In genomic region chr10:69842020-69842419, GRCh38 we compare ENCODE assay signal across 25 cellular contexts. TPM values are rescaled to one million over a fixed set of nuclear protein-coding genes. Genes with fewer than 3 reads are reported as not detected.
A peak's percentile ranks its signal among the peaks of the same experiment; 100 is the strongest.
DNase-seq lines count a peak whose midpoint lies in the region; ATAC-seq, FAIRE-seq and TF ChIP-seq lines count a peak whose summit lies in the region.
"Had no signal": no experiment of that assay in that cellular context is flagged by ENCODE, and none has a peak within 500 bp of the region (broad histone marks: within the 10 kb centered on the region; RNA-seq: fewer than 3 reads in every experiment).

No MANE protein-coding gene starts in this region.

- in situ Hi-C loops in GM12878 (cut with MboI), result no loop called here

- no peak for TF ChIP-seq EP300 in GM12878 (IDR thresholded peaks at IDR 0.05; ENCODE audit: borderline replicate concordance in 1 of 2, control insufficient read depth in 1 of 2, low read depth in 2 of 2, low read length in 2 of 2)

- H3K27me3 Mint-ChIP-seq in activated T-cell treated with anti-CD3 and anti-CD28 coated beads, Interleukin-2, amount 50 U/mL, for 24 hours, result peaks cover 34% of the 10 kb centered on the region
- peaks cover 20% of the 10 kb centered on the region for H3K27me3 Mint-ChIP-seq in stimulated activated naive CD8-positive, alpha-beta T cell treated with anti-CD3 and anti-CD28 coated beads, Interleukin-15, amount 100 ng/mL, for 72 hours
- H3K27me3 Mint-ChIP-seq in stimulated activated naive B cell treated with anti-CD40 and anti-IgM and Interleukin-4, amounts not matched to agents 10 μg/mL and 1 μg/mL and 100 μg/mL, for 72 hours, result peaks cover 17 to 37% of the 10 kb centered on the region in 2 donors

- H3K4me3 ChIP-seq in GM12878 (no peak overlapping the region), smooth muscle cell (no peak overlapping the region)
- H3K4me3 ChIP-seq: BLaER1 treated with 17β-estradiol and CSF1 and Interleukin-3, amounts not matched to agents 10 nM and 100 nM; GM23248 had no signal

- DNase-seq in activated T-cell treated with anti-CD3 and anti-CD28 coated beads, Interleukin-2, amount 50 U/mL, for 24 hours, result no peak
- DNase-seq in activated T-cell treated with anti-CD3 and anti-CD28 coated beads for 4 hours, result no peak
- no peak for DNase-seq in stimulated activated naive CD8-positive, alpha-beta T cell treated with anti-CD3 and anti-CD28 coated beads, Interleukin-15, amount 100 ng/mL, for 72 hours
- DNase-seq in stimulated activated naive CD8-positive, alpha-beta T cell treated with anti-CD3 and anti-CD28 coated beads, Interleukin-15, Interleukin-2, amounts not matched to agents 100 U/mL and 50 U/mL, for 24 hours, result no peak
- no peak for DNase-seq in GM12878 (ENCODE audit: low read depth, low spot score)
- DNase-seq in stimulated activated naive B cell treated with anti-CD40 and anti-IgM and Interleukin-4, amounts not matched to agents 10 μg/mL and 1 μg/mL and 100 μg/mL, for 72 hours, result peak; percentile 15
- no peak for DNase-seq in smooth muscle cell (lab: John Stamatoyannopoulos, UW; ENCODE audit: unreplicated experiment)
- no peak for DNase-seq in SIG-M5 (lab: John Stamatoyannopoulos, UW)
- DNase-seq: Calu3; CD8-positive, alpha-beta T cell; GF-D8; GM23248; HCEC 1CT; KBM-7; NCI-H1105 treated with DMSO at 0.1 percent for 48 hours; NCI-H1694; NCI-H2081 treated with DMSO at 0.1 percent for 48 hours; NCI-H510A; NCI-H748 treated with DMSO at 0.1 percent for 48 hours; NK-92 treated with Interleukin-12 subunit alpha and Interleukin-12 subunit beta, amount 100 ng/mL, for 24 hours; OCI-M1; Right ventricle myocardium superior had no signal

- no peak for TF ChIP-seq POLR2A in GM12878 (IDR thresholded peaks at IDR 0.05; ENCODE audit: low read depth, low read length)

- POLR2A ChIA-PET in GM12878 (lab: Charles Lee), result no interaction called here

- no peak for FAIRE-seq in GM12878 (lab: Jason Lieb, UNC)
- FAIRE-seq: GM12891, GM19239 had no signal

- peak; percentile 33 for ATAC-seq in stimulated activated naive CD8-positive, alpha-beta T cell treated with anti-CD3 and anti-CD28 coated beads, Interleukin-15, amount 100 ng/mL, for 72 hours
- ATAC-seq in stimulated activated naive CD8-positive, alpha-beta T cell treated with anti-CD3 and anti-CD28 coated beads, Interleukin-15, Interleukin-2, amounts not matched to agents 100 U/mL and 50 U/mL, for 24 hours, result no peak
- ATAC-seq in GM12878, result peak; percentile 48
- ATAC-seq in stimulated activated naive B cell treated with anti-CD40 and anti-IgM and Interleukin-4, amounts not matched to agents 10 μg/mL and 1 μg/mL and 100 μg/mL, for 72 hours (replicated peaks), result peak; percentile 75 to 82
- ATAC-seq: CD8-positive, alpha-beta T cell had no signal

- H3K4me2 ChIP-seq in GM12878 (ENCODE audit: control insufficient read depth, insufficient read depth) (no peak overlapping the region), smooth muscle cell (no peak overlapping the region)

- no peaks in the 10 kb centered on the region for H3K36me3 Mint-ChIP-seq in activated T-cell treated with anti-CD3 and anti-CD28 coated beads, Interleukin-2, amount 50 U/mL, for 24 hours (ENCODE audit: low read depth)
- H3K36me3 Mint-ChIP-seq in stimulated activated naive B cell treated with anti-CD40 and anti-IgM and Interleukin-4, amounts not matched to agents 10 μg/mL and 1 μg/mL and 100 μg/mL, for 72 hours, result peaks cover 0 to 3% of the 10 kb centered on the region in 2 donors
- H3K36me3 Mint-ChIP-seq: CD8-positive, alpha-beta T cell had no signal

- no peak for TF ChIP-seq RAD21 in GM12878 (IDR thresholded peaks at IDR 0.05; ENCODE audit: insufficient read depth, low read depth, low read length)

- RAD21 ChIA-PET in GM12878 (lab: Charles Lee; ENCODE audit: unreplicated experiment), result no interaction called here

- 20% methylated on average over 8 of the region's 8 CpGs for WGBS in GM12878 (ENCODE audit: insufficient coverage, insufficient replicate concordance, low lambda C conversion rate, missing lambda C conversion rate)
- WGBS in smooth muscle cell (ENCODE audit: low lambda C conversion rate), result 77% methylated on average over 8 of the region's 8 CpGs

- H3K79me2 ChIP-seq in GM12878 (ENCODE audit: control insufficient read depth, insufficient read depth, low read length) (no peaks in the 10 kb centered on the region), smooth muscle cell (ENCODE audit: low read depth) (no peaks in the 10 kb centered on the region)

- H3K4me1 ChIP-seq in GM12878 (ENCODE audit: control insufficient read depth, insufficient read depth, low read length) (no peaks in the 10 kb centered on the region), smooth muscle cell (ENCODE audit: low read depth) (peaks cover 17% of the 10 kb centered on the region)

- H3K27ac Mint-ChIP-seq in activated T-cell treated with anti-CD3 and anti-CD28 coated beads, Interleukin-2, amount 50 U/mL, for 24 hours, result peak overlapping the region; percentile 32
- H3K27ac Mint-ChIP-seq in stimulated activated naive CD8-positive, alpha-beta T cell treated with anti-CD3 and anti-CD28 coated beads, Interleukin-15, amount 100 ng/mL, for 72 hours, result no peak overlapping the region
- H3K27ac Mint-ChIP-seq in stimulated activated naive B cell treated with anti-CD40 and anti-IgM and Interleukin-4, amounts not matched to agents 10 μg/mL and 1 μg/mL and 100 μg/mL, for 72 hours, result no peak overlapping the region
- H3K27ac Mint-ChIP-seq: CD8-positive, alpha-beta T cell had no signal

- H3K36me3 ChIP-seq in GM12878 (ENCODE audit: control insufficient read depth in 2 of 2, insufficient read depth in 2 of 2, low read length in 1 of 2), result no peaks in the 10 kb centered on the region
- no peaks in the 10 kb centered on the region for H3K36me3 ChIP-seq in smooth muscle cell (ENCODE audit: low read depth)
- H3K36me3 ChIP-seq: BLaER1 treated with 17β-estradiol and CSF1 and Interleukin-3, amounts not matched to agents 10 nM and 100 nM had no signal

- peaks cover 5% of the 10 kb centered on the region for H3F3A ChIP-seq in smooth muscle cell (ENCODE audit: low read depth)

- BruUV-seq in GM12878 (replicated peaks; lab: Mats Ljungman, UMichigan), result no TSS peak

- SMC1A ChIA-PET in GM12878 (lab: Charles Lee; ENCODE audit: uncharacterized antibody, unreplicated experiment), result no interaction called here

- H3K27me3 ChIP-seq in GM12878 (replicated peaks in 1 of 2; ENCODE audit: control insufficient read depth in 2 of 2, insufficient read depth in 2 of 2, low read length in 1 of 2), result peaks cover 0 to 8% of the 10 kb centered on the region in 2 experiments; a peak in 3 of 4 replicates
- H3K27me3 ChIP-seq in smooth muscle cell (ENCODE audit: low read depth), result no peaks in the 10 kb centered on the region
- H3K27me3 ChIP-seq: BLaER1 treated with 17β-estradiol and CSF1 and Interleukin-3, amounts not matched to agents 10 nM and 100 nM had no signal

- H3K4me1 Mint-ChIP-seq in activated T-cell treated with anti-CD3 and anti-CD28 coated beads, Interleukin-2, amount 50 U/mL, for 24 hours (ENCODE audit: low read depth), result peaks cover 12% of the 10 kb centered on the region
- peaks cover 5% of the 10 kb centered on the region for H3K4me1 Mint-ChIP-seq in stimulated activated naive CD8-positive, alpha-beta T cell treated with anti-CD3 and anti-CD28 coated beads, Interleukin-15, amount 100 ng/mL, for 72 hours
- H3K4me1 Mint-ChIP-seq in stimulated activated naive B cell treated with anti-CD40 and anti-IgM and Interleukin-4, amounts not matched to agents 10 μg/mL and 1 μg/mL and 100 μg/mL, for 72 hours, result peaks cover 17 to 21% of the 10 kb centered on the region in 2 donors

- H3K27ac ChIP-seq in GM12878 (ENCODE audit: control insufficient read depth, insufficient read depth) (no peak overlapping the region), smooth muscle cell (ENCODE audit: low read depth) (no peak overlapping the region)
- H3K27ac ChIP-seq: BLaER1 treated with 17β-estradiol and CSF1 and Interleukin-3, amounts not matched to agents 10 nM and 100 nM; GM23248 had no signal

- intact Hi-C loops in GM12878 (cut with micrococcal nuclease; ENCODE audit: unreplicated experiment), result no loop called here

- H3K9me3 Mint-ChIP-seq in activated T-cell treated with anti-CD3 and anti-CD28 coated beads, Interleukin-2, amount 50 U/mL, for 24 hours, result no peaks in the 10 kb centered on the region
- peaks cover 0 to 13% of the 10 kb centered on the region in 2 donors for H3K9me3 Mint-ChIP-seq in stimulated activated naive CD8-positive, alpha-beta T cell treated with anti-CD3 and anti-CD28 coated beads, Interleukin-15, amount 100 ng/mL, for 72 hours
- peaks cover 2 to 6% of the 10 kb centered on the region in 2 donors for H3K9me3 Mint-ChIP-seq in stimulated activated naive B cell treated with anti-CD40 and anti-IgM and Interleukin-4, amounts not matched to agents 10 μg/mL and 1 μg/mL and 100 μg/mL, for 72 hours
- H3K9me3 Mint-ChIP-seq: CD8-positive, alpha-beta T cell had no signal

- no peak overlapping the region for H3K9ac ChIP-seq in GM12878 (ENCODE audit: control insufficient read depth, insufficient read depth, low read length)
- no peak overlapping the region for H3K9ac ChIP-seq in smooth muscle cell (ENCODE audit: low read depth)
- H3K9ac ChIP-seq: BLaER1 treated with 17β-estradiol and CSF1 and Interleukin-3, amounts not matched to agents 10 nM and 100 nM; GM23248 had no signal

- no peak overlapping the region for H3K4me3 Mint-ChIP-seq in activated T-cell treated with anti-CD3 and anti-CD28 coated beads, Interleukin-2, amount 50 U/mL, for 24 hours
- H3K4me3 Mint-ChIP-seq in stimulated activated naive CD8-positive, alpha-beta T cell treated with anti-CD3 and anti-CD28 coated beads, Interleukin-15, amount 100 ng/mL, for 72 hours, result no peak overlapping the region
- H3K4me3 Mint-ChIP-seq in stimulated activated naive B cell treated with anti-CD40 and anti-IgM and Interleukin-4, amounts not matched to agents 10 μg/mL and 1 μg/mL and 100 μg/mL, for 72 hours, result no peak overlapping the region
- H3K4me3 Mint-ChIP-seq: CD8-positive, alpha-beta T cell had no signal

- CTCF ChIA-PET in GM12878 (lab: Yijun Ruan, JAX), result interaction anchor here (0.7 kb wide), 1 partner anchor 116 kb away, joined by 3 read pairs; no protein-coding TSS in a partner anchor

- TF ChIP-seq CTCF in GM12878 (IDR thresholded peaks at IDR 0.05 in 2 of 3, conservative IDR thresholded peaks at IDR 0.05 in 1 of 3; ENCODE audit: control insufficient read depth in 2 of 3, extremely low read depth in 1 of 3, insufficient read depth in 1 of 3, low read depth in 3 of 3, low read length in 3 of 3) (no peak), smooth muscle cell (IDR thresholded peaks at IDR 0.05; ENCODE audit: borderline replicate concordance, insufficient read depth, poor library complexity, severe bottlenecking) (no peak)

- H4K20me1 ChIP-seq in GM12878 (ENCODE audit: control insufficient read depth, insufficient read depth), result no peaks in the 10 kb centered on the region
- no peaks in the 10 kb centered on the region for H4K20me1 ChIP-seq in smooth muscle cell (ENCODE audit: low read depth)
- H4K20me1 ChIP-seq: BLaER1 treated with 17β-estradiol and CSF1 and Interleukin-3, amounts not matched to agents 10 nM and 100 nM had no signal

- H3K9me3 ChIP-seq in GM12878 (replicated peaks; ENCODE audit: control insufficient read depth, insufficient read depth, low read length) (no peaks in the 10 kb centered on the region; the same call in 2 of the 3 replicates), smooth muscle cell (replicated peaks; ENCODE audit: low read depth) (no peaks in the 10 kb centered on the region)
- H3K9me3 ChIP-seq: BLaER1 treated with 17β-estradiol and CSF1 and Interleukin-3, amounts not matched to agents 10 nM and 100 nM had no signal

- H2AFZ ChIP-seq in GM12878 (ENCODE audit: control insufficient read depth, low read depth, low read length), result no peak overlapping the region
- no peak overlapping the region for H2AFZ ChIP-seq in smooth muscle cell (ENCODE audit: low read depth)
- H2AFZ ChIP-seq: GM23248 had no signal

RNA-seq across cellular contexts. Expression of gene COL13A1, which starts 40.3 kb away (rescaled TPM):
- not detected in 2 replicates for total RNA-seq in GM12878 (2013; cell fraction: nucleolus; rRNA removed)
- not detected in 2 replicates for total RNA-seq in GM12878 (2014; rRNA removed)
- total RNA-seq in GM12878 (2014; rRNA removed; fragmentation: Illumina TruSeq; extraction: Trizol), result not detected in 2 replicates
- not detected in 2 replicates for total RNA-seq in GM12878 (2021)
- polyA plus RNA-seq in GM12878 (2011; ENCODE audit: low read depth), result not detected
- 0.03 TPM in 1 of 2 replicates, not detected in the other for polyA plus RNA-seq in GM12878 (2011; rRNA removed)
- polyA plus RNA-seq in GM12878 (2011; cell fraction: cytosol; rRNA removed), result not detected in 2 replicates
- polyA plus RNA-seq in GM12878 (2011; cell fraction: nucleus; rRNA removed), result not detected in 2 replicates
- polyA plus RNA-seq in GM12878 (2012), result 0.06 TPM in 1 of 2 replicates, not detected in the other
- polyA plus RNA-seq in GM12878 (2014; fragmentation: Illumina TruSeq; extraction: Trizol), result not detected in 2 replicates
- polyA plus RNA-seq in GM12878 (2014; fragmentation: Nextera tagmentation; extraction: Ambion mirVana), result under 1 TPM in 1 of 2 experiments, not detected in 1; 0.05 TPM
- polyA plus RNA-seq in GM12878 (2014; rRNA removed), result 0.06 TPM in 1 of 2 replicates, not detected in the other
- under 1 TPM in 1 of 2 experiments, not detected in 1; 0.15 TPM for polyA plus RNA-seq in GM12878 (2016; fragmentation: Nextera tagmentation; extraction: Ambion mirVana)
- 0.15 TPM in 1 of 2 replicates, not detected in the other for polyA minus RNA-seq in GM12878 (2011; rRNA and poly(A)+ RNA removed)
- polyA minus RNA-seq in GM12878 (2011; cell fraction: cytosol; rRNA and poly(A)+ RNA removed), result not detected in 2 replicates
- not detected in 2 replicates for polyA minus RNA-seq in GM12878 (2011; cell fraction: nucleus; rRNA and poly(A)+ RNA removed)
- total RNA-seq in smooth muscle cell, result 4.9 and 6.1 TPM in 2 replicates
- 11.6 and 15.0 TPM in 2 replicates for polyA plus RNA-seq in smooth muscle cell
- total RNA-seq: CD8-positive, alpha-beta T cell had no signal
